In the genomic region with DNA sequence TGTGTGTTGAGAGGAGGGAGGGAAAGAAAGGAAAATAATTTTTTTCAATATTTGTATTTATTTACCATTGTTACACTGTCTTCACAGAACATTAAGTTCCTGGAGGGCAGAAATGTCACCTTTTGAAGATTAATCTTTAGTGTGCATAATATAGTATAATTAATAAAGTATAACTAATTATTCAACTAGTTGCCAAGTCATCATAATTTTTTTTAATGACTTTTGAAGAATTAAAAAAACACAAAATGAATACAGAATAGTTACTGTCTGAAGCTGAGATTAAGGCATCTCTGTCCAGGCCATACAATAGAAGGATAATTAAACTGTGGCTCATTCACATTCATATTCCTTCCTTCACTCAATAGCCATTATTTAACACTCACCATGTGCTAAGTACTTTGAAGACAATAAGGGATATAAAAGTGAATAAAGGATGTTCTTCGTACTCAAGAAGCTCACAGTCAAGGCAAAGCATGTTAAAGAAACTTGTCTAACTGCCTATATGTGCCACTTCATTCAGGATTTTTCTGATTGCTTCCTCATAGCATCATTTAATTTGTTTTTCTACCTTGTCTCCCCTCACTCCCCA, we compare ENCODE assay signal across 1 cellular context.
TF ChIP-seq lines count a peak whose summit lies in the region.

No MANE protein-coding gene starts in this region.

TF ChIP-seq in IMR-90, 13 proteins besides CTCF, POLR2A, EP300 and RAD21:
- no peak for TF ChIP-seq RFX5 (IDR thresholded peaks at IDR 0.05; ENCODE audit: low read depth, low read length)
- TF ChIP-seq MAFK (IDR thresholded peaks at IDR 0.05; ENCODE audit: low read depth, low read length), result peak; percentile 42; the same call in 1 of the 2 replicates
- TF ChIP-seq, protein P1, sequence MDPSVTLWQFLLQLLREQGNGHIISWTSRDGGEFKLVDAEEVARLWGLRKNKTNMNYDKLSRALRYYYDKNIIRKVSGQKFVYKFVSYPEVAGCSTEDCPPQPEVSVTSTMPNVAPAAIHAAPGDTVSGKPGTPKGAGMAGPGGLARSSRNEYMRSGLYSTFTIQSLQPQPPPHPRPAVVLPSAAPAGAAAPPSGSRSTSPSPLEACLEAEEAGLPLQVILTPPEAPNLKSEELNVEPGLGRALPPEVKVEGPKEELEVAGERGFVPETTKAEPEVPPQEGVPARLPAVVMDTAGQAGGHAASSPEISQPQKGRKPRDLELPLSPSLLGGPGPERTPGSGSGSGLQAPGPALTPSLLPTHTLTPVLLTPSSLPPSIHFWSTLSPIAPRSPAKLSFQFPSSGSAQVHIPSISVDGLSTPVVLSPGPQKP (IDR thresholded peaks at IDR 0.05; ENCODE audit: borderline replicate concordance, low read depth, low read length), result no peak
TF ChIP-seq in IMR-90: peak in this region for 1.
